25 cellular contexts compared by ENCODE assay signal in the genomic region with DNA sequence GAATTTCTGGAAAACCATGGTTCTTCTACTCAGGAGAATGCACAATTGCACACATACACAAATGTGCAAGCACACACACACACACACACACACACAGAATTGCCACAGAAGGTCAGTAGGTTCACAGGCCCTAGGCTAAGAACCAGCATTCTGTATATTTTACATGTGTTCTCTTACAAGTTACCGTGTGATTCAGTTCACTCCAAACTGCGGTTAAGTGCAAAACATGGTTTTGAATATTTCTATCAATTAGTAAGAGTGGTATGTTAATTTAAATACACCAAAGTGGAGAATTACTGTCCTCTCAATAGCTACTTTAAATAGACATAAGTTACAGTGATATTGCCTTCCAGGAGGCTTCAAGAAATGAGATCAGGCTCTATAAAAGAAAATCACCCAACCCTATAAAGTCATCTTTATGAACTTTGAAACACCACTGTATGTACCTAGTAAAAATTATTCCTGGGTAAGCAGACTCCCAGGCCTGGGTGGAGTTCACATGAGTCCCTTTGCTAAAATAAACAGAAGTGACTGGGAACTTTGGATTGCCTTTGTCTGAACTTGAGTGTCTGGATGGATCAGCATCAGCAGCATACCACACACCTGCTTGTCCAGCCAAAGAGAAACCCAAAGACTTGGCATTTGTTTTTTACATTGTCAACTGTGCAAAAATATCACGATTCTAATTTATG.
DNase-seq lines count a peak whose midpoint lies in the region; ATAC-seq, FAIRE-seq and TF ChIP-seq lines count a peak whose summit lies in the region.
"Had no signal": no experiment of that assay in that cellular context is flagged by ENCODE, and none has a peak within 500 bp of the region (broad histone marks: within the 10 kb centered on the region; RNA-seq: fewer than 3 reads in every experiment).

No MANE protein-coding gene starts in this region.

- dilution Hi-C loops in mammary epithelial cell (cut with HindIII; ENCODE audit: low sequenced_read_pairs), result loop anchor here (5.0 kb wide), 1 partner anchor 41 kb away; no protein-coding TSS in a partner anchor

- H3K27ac ChIP-seq in mammary epithelial cell (ENCODE audit: insufficient read depth, low read depth, low read length), result no peak overlapping the region
- H3K27ac ChIP-seq in breast epithelium, result no peak overlapping the region
- no peak overlapping the region for H3K27ac ChIP-seq in HepG2 (ENCODE audit: extremely low read length, insufficient read depth, low read length)
- H3K27ac ChIP-seq: A549, body of pancreas, lower lobe of right lung had no signal

- TF ChIP-seq POLR2A in breast epithelium (IDR thresholded peaks at IDR 0.05), result no peak
- no peak for TF ChIP-seq POLR2A in HepG2 (IDR thresholded peaks at IDR 0.05; ENCODE audit: insufficient read depth in 1 of 2, low read depth in 2 of 2, low read length in 2 of 2)

- H3K27me3 Mint-ChIP-seq in chondrocyte (ENCODE audit: low read depth) (no peaks in the 10 kb centered on the region), glutamatergic neuron (ENCODE audit: unreplicated experiment) (peaks cover 2% of the 10 kb centered on the region)

- BruUV-seq in mammary epithelial cell (replicated peaks; lab: Mats Ljungman, UMichigan) (no TSS peak), HepG2 (replicated peaks; lab: Mats Ljungman, UMichigan) (no TSS peak)

- H3K4me3 Mint-ChIP-seq in chondrocyte (ENCODE audit: unreplicated experiment), result no peak overlapping the region
- no peak overlapping the region for H3K4me3 Mint-ChIP-seq in glutamatergic neuron (ENCODE audit: unreplicated experiment)
- H3K4me3 Mint-ChIP-seq: CD8-positive, alpha-beta memory T cell had no signal

- H3K27me3 ChIP-seq in mammary epithelial cell (ENCODE audit: insufficient read depth, low read length) (no peaks in the 10 kb centered on the region), breast epithelium (no peaks in the 10 kb centered on the region), HepG2 (ENCODE audit: control insufficient read depth in 1 of 2, insufficient read depth in 2 of 2, low read length in 2 of 2) (no peaks in the 10 kb centered on the region)
- H3K27me3 ChIP-seq: body of pancreas had no signal

- no peak overlapping the region for H3K4me3 ChIP-seq in mammary epithelial cell (replicated peaks in 1 of 3; ENCODE audit: insufficient read depth in 1 of 3, low read depth in 2 of 3, low read length in 3 of 3)
- no peak overlapping the region for H3K4me3 ChIP-seq in breast epithelium
- H3K4me3 ChIP-seq in HepG2 (replicated peaks in 1 of 3; ENCODE audit: insufficient read depth in 1 of 3, low read depth in 2 of 3, low read length in 3 of 3), result no peak overlapping the region
- H3K4me3 ChIP-seq: A549, body of pancreas, lower lobe of right lung, skin epidermis had no signal

- H3K9me3 Mint-ChIP-seq in chondrocyte (ENCODE audit: low read depth) (peaks cover 9% of the 10 kb centered on the region), glutamatergic neuron (ENCODE audit: unreplicated experiment) (no peaks in the 10 kb centered on the region)

- H3K4me1 Mint-ChIP-seq in chondrocyte (ENCODE audit: low read depth) (peaks cover 44% of the 10 kb centered on the region), glutamatergic neuron (ENCODE audit: low read depth, unreplicated experiment) (no peaks in the 10 kb centered on the region)
- H3K4me1 Mint-ChIP-seq: CD8-positive, alpha-beta memory T cell had no signal

- CTCF ChIA-PET in mammary epithelial cell (lab: Charles Lee; ENCODE audit: low non-redundant PET), result no interaction called here
- CTCF ChIA-PET in HepG2 (lab: Yijun Ruan, JAX; ENCODE audit: low intra/inter-chr PET ratio, low total read pairs), result no interaction called here

- H2AFZ ChIP-seq in mammary epithelial cell (ENCODE audit: low read depth, low read length) (no peak overlapping the region), HepG2 (ENCODE audit: low read length) (no peak overlapping the region)

- H3K4me1 ChIP-seq in mammary epithelial cell (ENCODE audit: insufficient read depth, low read length) (peaks cover 35% of the 10 kb centered on the region), breast epithelium (no peaks in the 10 kb centered on the region), HepG2 (ENCODE audit: insufficient read depth, low read length) (peaks cover 6% of the 10 kb centered on the region; the same call in 1 of the 2 replicates)
- H3K4me1 ChIP-seq: A549, body of pancreas, lower lobe of right lung had no signal

- no peak for TF ChIP-seq RAD21 in HepG2 (CRISPR knock-in tag; IDR thresholded peaks at IDR 0.05)

- in situ Hi-C loops in mammary epithelial cell (cut with MboI; ENCODE audit: low sequenced_read_pairs in 2 of 2), result no loop called here
- in situ Hi-C loops in HepG2 (cut with HindIII; ENCODE audit: extremely low pct_ligation_motif_present, low pct_unique_long_range_greater_than_20kb), result no loop called here

- FAIRE-seq in HepG2 (lab: Jason Lieb, UNC), result no peak
- FAIRE-seq: A549, G401.6, H1, RCC 7860 had no signal

- WGBS in mammary epithelial cell (ENCODE audit: low coverage, missing lambda C conversion rate), result 90% methylated on average over 3 of the region's 3 CpGs
- WGBS in HepG2 (ENCODE audit: low lambda C conversion rate), result 10% methylated on average over 3 of the region's 3 CpGs

- no peaks in the 10 kb centered on the region for H3K36me3 ChIP-seq in mammary epithelial cell (ENCODE audit: insufficient read depth, low read length)
- no peaks in the 10 kb centered on the region for H3K36me3 ChIP-seq in breast epithelium
- H3K36me3 ChIP-seq in HepG2 (replicated peaks in 1 of 2; ENCODE audit: control insufficient read depth in 1 of 2, insufficient read depth in 2 of 2, low read length in 2 of 2), result no peaks in the 10 kb centered on the region
- H3K36me3 ChIP-seq: lower lobe of right lung had no signal

- H3K9ac ChIP-seq in mammary epithelial cell (ENCODE audit: insufficient read depth, low read length) (no peak overlapping the region), HepG2 (ENCODE audit: insufficient read depth, low read depth, low read length) (no peak overlapping the region)

- peaks cover 8% of the 10 kb centered on the region for H3K36me3 Mint-ChIP-seq in chondrocyte (ENCODE audit: low read depth)
- peaks cover 3% of the 10 kb centered on the region for H3K36me3 Mint-ChIP-seq in glutamatergic neuron (ENCODE audit: unreplicated experiment)

- H4K20me1 ChIP-seq in mammary epithelial cell (ENCODE audit: insufficient read depth, low read length) (no peaks in the 10 kb centered on the region), HepG2 (ENCODE audit: insufficient read depth, low read length) (no peaks in the 10 kb centered on the region)

- POLR2A ChIA-PET in HepG2 (lab: Yijun Ruan, JAX), result no interaction called here

- no peaks in the 10 kb centered on the region for H3K79me2 ChIP-seq in mammary epithelial cell (ENCODE audit: insufficient read depth, low read length)
- no peaks in the 10 kb centered on the region for H3K79me2 ChIP-seq in HepG2 (ENCODE audit: insufficient read depth, low read length)

- no peak overlapping the region for H3K4me2 ChIP-seq in mammary epithelial cell (ENCODE audit: insufficient read depth, low read depth, low read length)
- no peak overlapping the region for H3K4me2 ChIP-seq in HepG2 (ENCODE audit: low read depth, low read length)
- H3K4me2 ChIP-seq: A549 had no signal

- peak; percentile 62 for DNase-seq in mammary epithelial cell
- no peak for DNase-seq in breast epithelium (ENCODE audit: low spot score in 2 of 2)
- DNase-seq in chondrocyte (ENCODE audit: low spot score), result no peak
- DNase-seq in HepG2 (ENCODE audit: low spot score), result peak; percentile 34
- DNase-seq in glutamatergic neuron, result no peak
- no peak for DNase-seq in NCI-H69 (lab: John Stamatoyannopoulos, UW)
- no peak for DNase-seq in GM20000 (ENCODE audit: low spot score)
- no peak for DNase-seq in NCI-H1436 treated with DMSO at 0.1 percent for 48 hours (lab: John Stamatoyannopoulos, UW)
- DNase-seq: activated gamma-delta T cell; body of pancreas; CD8-positive, alpha-beta memory T cell; DMS153; effector memory CD4-positive, alpha-beta T cell; islet precursor cell; lower lobe of right lung; NCI-H1417; NCI-H510A; NK-92 treated with Interleukin-12 subunit alpha and Interleukin-12 subunit beta, amount 100 ng/mL, for 24 hours; stimulated activated CD4-positive, alpha-beta T cell treated with anti-CD3 and anti-CD28 coated beads, Interleukin-2, amount 100 ng/mL, for 24 hours; substantia nigra had no signal

- peak; percentile 55 for ATAC-seq in HepG2
- ATAC-seq: A549, body of pancreas, lower lobe of right lung had no signal

- H3K9me3 ChIP-seq in mammary epithelial cell (replicated peaks; ENCODE audit: insufficient read depth, low read length) (no peaks in the 10 kb centered on the region), breast epithelium (no peaks in the 10 kb centered on the region), HepG2 (ENCODE audit: low read length) (no peaks in the 10 kb centered on the region)
- H3K9me3 ChIP-seq: A549, body of pancreas, lower lobe of right lung had no signal

- no peak for TF ChIP-seq EP300 in HepG2 (IDR thresholded peaks at IDR 0.05; ENCODE audit: low read depth in 2 of 2, low read length in 2 of 2)
- TF ChIP-seq EP300 in HepG2 (CRISPR knock-in tag; IDR thresholded peaks at IDR 0.05; ENCODE audit: borderline replicate concordance), result no peak

- H3K27ac Mint-ChIP-seq in chondrocyte (ENCODE audit: unreplicated experiment), result peak overlapping the region; percentile 66
- no peak overlapping the region for H3K27ac Mint-ChIP-seq in glutamatergic neuron (ENCODE audit: unreplicated experiment)
- H3K27ac Mint-ChIP-seq: CD8-positive, alpha-beta memory T cell had no signal

- intact Hi-C loops in mammary epithelial cell (cut with micrococcal nuclease) (no loop called here), breast epithelium (cut with DNase I; ENCODE audit: low total_unique reads) (no loop called here), HepG2 (cut with micrococcal nuclease; ENCODE audit: unreplicated experiment) (no loop called here)

- no peak for TF ChIP-seq CTCF in mammary epithelial cell (conservative IDR thresholded peaks at IDR 0.05 in 1 of 2, IDR thresholded peaks at IDR 0.05 in 1 of 2; ENCODE audit: extremely low read depth in 1 of 2, insufficient read depth in 1 of 2, low read depth in 1 of 2, low read length in 2 of 2)
- no peak for TF ChIP-seq CTCF in breast epithelium (IDR thresholded peaks at IDR 0.05)
- no peak for TF ChIP-seq CTCF in chondrocyte (IDR thresholded peaks at IDR 0.05)
- TF ChIP-seq CTCF in HepG2 (CRISPR knock-in tag; IDR thresholded peaks at IDR 0.05), result no peak
- no peak for TF ChIP-seq CTCF in glutamatergic neuron (IDR thresholded peaks at IDR 0.05; ENCODE audit: partially characterized antibody, unreplicated experiment)
- TF ChIP-seq CTCF in GM20000 (IDR thresholded peaks at IDR 0.05; ENCODE audit: extremely low read depth, missing control alignments), result no peak

TF ChIP-seq in HepG2, 621 proteins besides CTCF, POLR2A, EP300 and RAD21 (continues in another document):
- TF ChIP-seq RXRA (CRISPR knock-in tag; IDR thresholded peaks at IDR 0.05) (no peak), ZNF225 (CRISPR knock-in tag; IDR thresholded peaks at IDR 0.05) (no peak), FLYWCH1 (CRISPR knock-in tag; IDR thresholded peaks at IDR 0.05) (no peak), HNRNPL (IDR thresholded peaks at IDR 0.05; ENCODE audit: low read depth, low read length) (no peak), ZNF331 (CRISPR knock-in tag; IDR thresholded peaks at IDR 0.05) (no peak)

Comparison
In these comparisons a context has a peak if more than half of its experiments do, and no peak if none do; other contexts are left out.
1. DNase-seq: peak in mammary epithelial cell (single experiment) and HepG2 (single experiment); none in breast epithelium (0 of 2), chondrocyte (single experiment), glutamatergic neuron (single experiment), NCI-H69 (single experiment), GM20000 (single experiment) and NCI-H1436 treated with DMSO at 0.1 percent for 48 hours (single experiment).